Comparison of ENCODE assay signal across 2 cellular contexts in the genomic region with DNA sequence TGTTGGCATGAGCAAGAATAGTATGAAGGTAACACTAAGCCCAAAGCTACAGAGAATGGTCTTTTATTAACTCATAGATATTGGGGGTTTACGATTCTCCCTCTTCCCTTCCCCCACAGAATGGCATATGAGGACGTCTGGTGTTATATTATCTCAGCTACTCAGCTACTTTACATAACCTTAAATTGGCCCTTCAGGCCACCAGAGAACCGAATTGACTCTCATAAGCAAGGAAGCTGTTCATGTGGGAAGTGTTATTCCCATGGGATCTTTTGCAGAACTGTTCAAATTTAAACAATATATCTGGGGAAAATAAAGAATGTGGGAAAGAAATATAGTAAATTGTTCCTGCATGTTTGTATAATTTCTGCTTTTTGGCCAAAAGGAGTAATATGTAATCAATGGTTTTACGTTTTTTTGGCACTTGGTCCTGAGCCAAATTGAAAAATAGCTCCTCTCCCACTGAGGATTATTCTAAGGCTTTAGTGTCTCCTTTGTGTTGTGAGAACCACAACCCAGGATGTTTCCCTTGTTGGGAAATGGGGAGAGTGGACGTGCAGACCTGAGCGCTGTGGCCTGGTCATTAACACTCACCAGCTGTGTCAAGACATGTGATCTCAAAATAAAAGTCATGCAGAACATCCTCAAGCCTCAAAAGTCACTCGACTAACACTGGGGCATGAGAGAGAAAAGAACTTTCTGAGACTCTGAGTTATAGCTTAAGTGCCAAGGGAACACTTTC.
TF ChIP-seq lines count a peak whose summit lies in the region.

No MANE protein-coding gene starts in this region.

TF ChIP-seq in GM23338, 12 proteins besides CTCF, POLR2A, EP300 and RAD21 (continued from another document and continues in another):
- TF ChIP-seq, protein P1, sequence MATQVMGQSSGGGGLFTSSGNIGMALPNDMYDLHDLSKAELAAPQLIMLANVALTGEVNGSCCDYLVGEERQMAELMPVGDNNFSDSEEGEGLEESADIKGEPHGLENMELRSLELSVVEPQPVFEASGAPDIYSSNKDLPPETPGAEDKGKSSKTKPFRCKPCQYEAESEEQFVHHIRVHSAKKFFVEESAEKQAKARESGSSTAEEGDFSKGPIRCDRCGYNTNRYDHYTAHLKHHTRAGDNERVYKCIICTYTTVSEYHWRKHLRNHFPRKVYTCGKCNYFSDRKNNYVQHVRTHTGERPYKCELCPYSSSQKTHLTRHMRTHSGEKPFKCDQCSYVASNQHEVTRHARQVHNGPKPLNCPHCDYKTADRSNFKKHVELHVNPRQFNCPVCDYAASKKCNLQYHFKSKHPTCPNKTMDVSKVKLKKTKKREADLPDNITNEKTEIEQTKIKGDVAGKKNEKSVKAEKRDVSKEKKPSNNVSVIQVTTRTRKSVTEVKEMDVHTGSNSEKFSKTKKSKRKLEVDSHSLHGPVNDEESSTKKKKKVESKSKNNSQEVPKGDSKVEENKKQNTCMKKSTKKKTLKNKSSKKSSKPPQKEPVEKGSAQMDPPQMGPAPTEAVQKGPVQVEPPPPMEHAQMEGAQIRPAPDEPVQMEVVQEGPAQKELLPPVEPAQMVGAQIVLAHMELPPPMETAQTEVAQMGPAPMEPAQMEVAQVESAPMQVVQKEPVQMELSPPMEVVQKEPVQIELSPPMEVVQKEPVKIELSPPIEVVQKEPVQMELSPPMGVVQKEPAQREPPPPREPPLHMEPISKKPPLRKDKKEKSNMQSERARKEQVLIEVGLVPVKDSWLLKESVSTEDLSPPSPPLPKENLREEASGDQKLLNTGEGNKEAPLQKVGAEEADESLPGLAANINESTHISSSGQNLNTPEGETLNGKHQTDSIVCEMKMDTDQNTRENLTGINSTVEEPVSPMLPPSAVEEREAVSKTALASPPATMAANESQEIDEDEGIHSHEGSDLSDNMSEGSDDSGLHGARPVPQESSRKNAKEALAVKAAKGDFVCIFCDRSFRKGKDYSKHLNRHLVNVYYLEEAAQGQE (IDR thresholded peaks at IDR 0.05; ENCODE audit: unreplicated experiment): no peak
- TF ChIP-seq, protein P2, sequence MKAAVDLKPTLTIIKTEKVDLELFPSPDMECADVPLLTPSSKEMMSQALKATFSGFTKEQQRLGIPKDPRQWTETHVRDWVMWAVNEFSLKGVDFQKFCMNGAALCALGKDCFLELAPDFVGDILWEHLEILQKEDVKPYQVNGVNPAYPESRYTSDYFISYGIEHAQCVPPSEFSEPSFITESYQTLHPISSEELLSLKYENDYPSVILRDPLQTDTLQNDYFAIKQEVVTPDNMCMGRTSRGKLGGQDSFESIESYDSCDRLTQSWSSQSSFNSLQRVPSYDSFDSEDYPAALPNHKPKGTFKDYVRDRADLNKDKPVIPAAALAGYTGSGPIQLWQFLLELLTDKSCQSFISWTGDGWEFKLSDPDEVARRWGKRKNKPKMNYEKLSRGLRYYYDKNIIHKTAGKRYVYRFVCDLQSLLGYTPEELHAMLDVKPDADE (IDR thresholded peaks at IDR 0.05): no peak
- TF ChIP-seq POLR2AphosphoS5 (IDR thresholded peaks at IDR 0.05; ENCODE audit: low read depth) (no peak), NANOG (IDR thresholded peaks at IDR 0.05; ENCODE audit: borderline replicate concordance) (no peak), CREB1 (CRISPR knock-in tag; IDR thresholded peaks at IDR 0.05; ENCODE audit: low read depth) (no peak), ZNF331 (CRISPR knock-in tag; IDR thresholded peaks at IDR 0.05; ENCODE audit: low read depth) (no peak), ZNF114 (CRISPR knock-in tag; IDR thresholded peaks at IDR 0.05) (no peak)
- TF ChIP-seq, protein P3, sequence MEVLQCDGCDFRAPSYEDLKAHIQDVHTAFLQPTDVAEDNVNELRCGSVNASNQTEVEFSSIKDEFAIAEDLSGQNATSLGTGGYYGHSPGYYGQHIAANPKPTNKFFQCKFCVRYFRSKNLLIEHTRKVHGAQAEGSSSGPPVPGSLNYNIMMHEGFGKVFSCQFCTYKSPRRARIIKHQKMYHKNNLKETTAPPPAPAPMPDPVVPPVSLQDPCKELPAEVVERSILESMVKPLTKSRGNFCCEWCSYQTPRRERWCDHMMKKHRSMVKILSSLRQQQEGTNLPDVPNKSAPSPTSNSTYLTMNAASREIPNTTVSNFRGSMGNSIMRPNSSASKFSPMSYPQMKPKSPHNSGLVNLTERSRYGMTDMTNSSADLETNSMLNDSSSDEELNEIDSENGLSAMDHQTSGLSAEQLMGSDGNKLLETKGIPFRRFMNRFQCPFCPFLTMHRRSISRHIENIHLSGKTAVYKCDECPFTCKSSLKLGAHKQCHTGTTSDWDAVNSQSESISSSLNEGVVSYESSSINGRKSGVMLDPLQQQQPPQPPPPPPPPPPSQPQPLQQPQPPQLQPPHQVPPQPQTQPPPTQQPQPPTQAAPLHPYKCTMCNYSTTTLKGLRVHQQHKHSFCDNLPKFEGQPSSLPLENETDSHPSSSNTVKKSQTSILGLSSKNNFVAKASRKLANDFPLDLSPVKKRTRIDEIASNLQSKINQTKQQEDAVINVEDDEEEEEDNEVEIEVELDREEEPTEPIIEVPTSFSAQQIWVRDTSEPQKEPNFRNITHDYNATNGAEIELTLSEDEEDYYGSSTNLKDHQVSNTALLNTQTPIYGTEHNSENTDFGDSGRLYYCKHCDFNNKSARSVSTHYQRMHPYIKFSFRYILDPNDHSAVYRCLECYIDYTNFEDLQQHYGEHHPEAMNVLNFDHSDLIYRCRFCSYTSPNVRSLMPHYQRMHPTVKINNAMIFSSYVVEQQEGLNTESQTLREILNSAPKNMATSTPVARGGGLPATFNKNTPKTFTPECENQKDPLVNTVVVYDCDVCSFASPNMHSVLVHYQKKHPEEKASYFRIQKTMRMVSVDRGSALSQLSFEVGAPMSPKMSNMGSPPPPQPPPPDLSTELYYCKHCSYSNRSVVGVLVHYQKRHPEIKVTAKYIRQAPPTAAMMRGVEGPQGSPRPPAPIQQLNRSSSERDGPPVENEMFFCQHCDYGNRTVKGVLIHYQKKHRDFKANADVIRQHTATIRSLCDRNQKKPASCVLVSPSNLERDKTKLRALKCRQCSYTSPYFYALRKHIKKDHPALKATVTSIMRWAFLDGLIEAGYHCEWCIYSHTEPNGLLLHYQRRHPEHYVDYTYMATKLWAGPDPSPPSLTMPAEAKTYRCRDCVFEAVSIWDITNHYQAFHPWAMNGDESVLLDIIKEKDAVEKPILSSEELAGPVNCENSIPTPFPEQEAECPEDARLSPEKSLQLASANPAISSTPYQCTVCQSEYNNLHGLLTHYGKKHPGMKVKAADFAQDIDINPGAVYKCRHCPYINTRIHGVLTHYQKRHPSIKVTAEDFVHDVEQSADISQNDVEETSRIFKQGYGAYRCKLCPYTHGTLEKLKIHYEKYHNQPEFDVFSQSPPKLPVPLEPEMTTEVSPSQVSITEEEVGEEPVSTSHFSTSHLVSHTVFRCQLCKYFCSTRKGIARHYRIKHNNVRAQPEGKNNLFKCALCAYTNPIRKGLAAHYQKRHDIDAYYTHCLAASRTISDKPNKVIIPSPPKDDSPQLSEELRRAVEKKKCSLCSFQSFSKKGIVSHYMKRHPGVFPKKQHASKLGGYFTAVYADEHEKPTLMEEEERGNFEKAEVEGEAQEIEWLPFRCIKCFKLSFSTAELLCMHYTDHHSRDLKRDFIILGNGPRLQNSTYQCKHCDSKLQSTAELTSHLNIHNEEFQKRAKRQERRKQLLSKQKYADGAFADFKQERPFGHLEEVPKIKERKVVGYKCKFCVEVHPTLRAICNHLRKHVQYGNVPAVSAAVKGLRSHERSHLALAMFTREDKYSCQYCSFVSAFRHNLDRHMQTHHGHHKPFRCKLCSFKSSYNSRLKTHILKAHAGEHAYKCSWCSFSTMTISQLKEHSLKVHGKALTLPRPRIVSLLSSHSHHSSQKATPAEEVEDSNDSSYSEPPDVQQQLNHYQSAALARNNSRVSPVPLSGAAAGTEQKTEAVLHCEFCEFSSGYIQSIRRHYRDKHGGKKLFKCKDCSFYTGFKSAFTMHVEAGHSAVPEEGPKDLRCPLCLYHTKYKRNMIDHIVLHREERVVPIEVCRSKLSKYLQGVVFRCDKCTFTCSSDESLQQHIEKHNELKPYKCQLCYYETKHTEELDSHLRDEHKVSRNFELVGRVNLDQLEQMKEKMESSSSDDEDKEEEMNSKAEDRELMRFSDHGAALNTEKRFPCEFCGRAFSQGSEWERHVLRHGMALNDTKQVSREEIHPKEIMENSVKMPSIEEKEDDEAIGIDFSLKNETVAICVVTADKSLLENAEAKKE (CRISPR knock-in tag; IDR thresholded peaks at IDR 0.05): no peak

TF ChIP-seq in K562, 482 proteins besides CTCF, POLR2A, EP300 and RAD21 (continued from another document and continues in another):
- TF ChIP-seq PHB2 (IDR thresholded peaks at IDR 0.05; ENCODE audit: low read depth) (no peak), DACH1 (IDR thresholded peaks at IDR 0.05; ENCODE audit: partially characterized antibody) (no peak), MYBL2 (IDR thresholded peaks at IDR 0.05; ENCODE audit: low read depth) (no peak), MYBL2 (CRISPR knock-in tag; IDR thresholded peaks at IDR 0.05; ENCODE audit: borderline replicate concordance) (no peak), KAT2B (IDR thresholded peaks at IDR 0.05; ENCODE audit: low read depth, low read length) (no peak), ZNF695 (CRISPR knock-in tag; IDR thresholded peaks at IDR 0.05) (no peak), CEBPG (CRISPR knock-in tag; IDR thresholded peaks at IDR 0.05) (no peak), CEBPG (tag; conservative IDR thresholded peaks at IDR 0.05 in 1 of 2, IDR thresholded peaks at IDR 0.05 in 1 of 2) (no peak), OTX1 (CRISPR knock-in tag; IDR thresholded peaks at IDR 0.05) (no peak), HOXB6 (CRISPR knock-in tag; IDR thresholded peaks at IDR 0.05; ENCODE audit: borderline replicate concordance) (no peak)
- TF ChIP-seq, protein P4, sequence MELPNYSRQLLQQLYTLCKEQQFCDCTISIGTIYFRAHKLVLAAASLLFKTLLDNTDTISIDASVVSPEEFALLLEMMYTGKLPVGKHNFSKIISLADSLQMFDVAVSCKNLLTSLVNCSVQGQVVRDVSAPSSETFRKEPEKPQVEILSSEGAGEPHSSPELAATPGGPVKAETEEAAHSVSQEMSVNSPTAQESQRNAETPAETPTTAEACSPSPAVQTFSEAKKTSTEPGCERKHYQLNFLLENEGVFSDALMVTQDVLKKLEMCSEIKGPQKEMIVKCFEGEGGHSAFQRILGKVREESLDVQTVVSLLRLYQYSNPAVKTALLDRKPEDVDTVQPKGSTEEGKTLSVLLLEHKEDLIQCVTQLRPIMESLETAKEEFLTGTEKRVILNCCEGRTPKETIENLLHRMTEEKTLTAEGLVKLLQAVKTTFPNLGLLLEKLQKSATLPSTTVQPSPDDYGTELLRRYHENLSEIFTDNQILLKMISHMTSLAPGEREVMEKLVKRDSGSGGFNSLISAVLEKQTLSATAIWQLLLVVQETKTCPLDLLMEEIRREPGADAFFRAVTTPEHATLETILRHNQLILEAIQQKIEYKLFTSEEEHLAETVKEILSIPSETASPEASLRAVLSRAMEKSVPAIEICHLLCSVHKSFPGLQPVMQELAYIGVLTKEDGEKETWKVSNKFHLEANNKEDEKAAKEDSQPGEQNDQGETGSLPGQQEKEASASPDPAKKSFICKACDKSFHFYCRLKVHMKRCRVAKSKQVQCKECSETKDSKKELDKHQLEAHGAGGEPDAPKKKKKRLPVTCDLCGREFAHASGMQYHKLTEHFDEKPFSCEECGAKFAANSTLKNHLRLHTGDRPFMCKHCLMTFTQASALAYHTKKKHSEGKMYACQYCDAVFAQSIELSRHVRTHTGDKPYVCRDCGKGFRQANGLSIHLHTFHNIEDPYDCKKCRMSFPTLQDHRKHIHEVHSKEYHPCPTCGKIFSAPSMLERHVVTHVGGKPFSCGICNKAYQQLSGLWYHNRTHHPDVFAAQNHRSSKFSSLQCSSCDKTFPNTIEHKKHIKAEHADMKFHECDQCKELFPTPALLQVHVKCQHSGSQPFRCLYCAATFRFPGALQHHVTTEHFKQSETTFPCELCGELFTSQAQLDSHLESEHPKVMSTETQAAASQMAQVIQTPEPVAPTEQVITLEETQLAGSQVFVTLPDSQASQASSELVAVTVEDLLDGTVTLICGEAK (IDR thresholded peaks at IDR 0.05): no peak
- TF ChIP-seq, protein P4 (CRISPR knock-in tag; IDR thresholded peaks at IDR 0.05): no peak
- TF ChIP-seq, protein P5, sequence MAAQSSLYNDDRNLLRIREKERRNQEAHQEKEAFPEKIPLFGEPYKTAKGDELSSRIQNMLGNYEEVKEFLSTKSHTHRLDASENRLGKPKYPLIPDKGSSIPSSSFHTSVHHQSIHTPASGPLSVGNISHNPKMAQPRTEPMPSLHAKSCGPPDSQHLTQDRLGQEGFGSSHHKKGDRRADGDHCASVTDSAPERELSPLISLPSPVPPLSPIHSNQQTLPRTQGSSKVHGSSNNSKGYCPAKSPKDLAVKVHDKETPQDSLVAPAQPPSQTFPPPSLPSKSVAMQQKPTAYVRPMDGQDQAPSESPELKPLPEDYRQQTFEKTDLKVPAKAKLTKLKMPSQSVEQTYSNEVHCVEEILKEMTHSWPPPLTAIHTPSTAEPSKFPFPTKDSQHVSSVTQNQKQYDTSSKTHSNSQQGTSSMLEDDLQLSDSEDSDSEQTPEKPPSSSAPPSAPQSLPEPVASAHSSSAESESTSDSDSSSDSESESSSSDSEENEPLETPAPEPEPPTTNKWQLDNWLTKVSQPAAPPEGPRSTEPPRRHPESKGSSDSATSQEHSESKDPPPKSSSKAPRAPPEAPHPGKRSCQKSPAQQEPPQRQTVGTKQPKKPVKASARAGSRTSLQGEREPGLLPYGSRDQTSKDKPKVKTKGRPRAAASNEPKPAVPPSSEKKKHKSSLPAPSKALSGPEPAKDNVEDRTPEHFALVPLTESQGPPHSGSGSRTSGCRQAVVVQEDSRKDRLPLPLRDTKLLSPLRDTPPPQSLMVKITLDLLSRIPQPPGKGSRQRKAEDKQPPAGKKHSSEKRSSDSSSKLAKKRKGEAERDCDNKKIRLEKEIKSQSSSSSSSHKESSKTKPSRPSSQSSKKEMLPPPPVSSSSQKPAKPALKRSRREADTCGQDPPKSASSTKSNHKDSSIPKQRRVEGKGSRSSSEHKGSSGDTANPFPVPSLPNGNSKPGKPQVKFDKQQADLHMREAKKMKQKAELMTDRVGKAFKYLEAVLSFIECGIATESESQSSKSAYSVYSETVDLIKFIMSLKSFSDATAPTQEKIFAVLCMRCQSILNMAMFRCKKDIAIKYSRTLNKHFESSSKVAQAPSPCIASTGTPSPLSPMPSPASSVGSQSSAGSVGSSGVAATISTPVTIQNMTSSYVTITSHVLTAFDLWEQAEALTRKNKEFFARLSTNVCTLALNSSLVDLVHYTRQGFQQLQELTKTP (IDR thresholded peaks at IDR 0.05; ENCODE audit: low read depth in 1 of 2, partially characterized antibody in 2 of 2): no peak
